Comparison of ENCODE assay signal across 8 cellular contexts in the genomic region with DNA sequence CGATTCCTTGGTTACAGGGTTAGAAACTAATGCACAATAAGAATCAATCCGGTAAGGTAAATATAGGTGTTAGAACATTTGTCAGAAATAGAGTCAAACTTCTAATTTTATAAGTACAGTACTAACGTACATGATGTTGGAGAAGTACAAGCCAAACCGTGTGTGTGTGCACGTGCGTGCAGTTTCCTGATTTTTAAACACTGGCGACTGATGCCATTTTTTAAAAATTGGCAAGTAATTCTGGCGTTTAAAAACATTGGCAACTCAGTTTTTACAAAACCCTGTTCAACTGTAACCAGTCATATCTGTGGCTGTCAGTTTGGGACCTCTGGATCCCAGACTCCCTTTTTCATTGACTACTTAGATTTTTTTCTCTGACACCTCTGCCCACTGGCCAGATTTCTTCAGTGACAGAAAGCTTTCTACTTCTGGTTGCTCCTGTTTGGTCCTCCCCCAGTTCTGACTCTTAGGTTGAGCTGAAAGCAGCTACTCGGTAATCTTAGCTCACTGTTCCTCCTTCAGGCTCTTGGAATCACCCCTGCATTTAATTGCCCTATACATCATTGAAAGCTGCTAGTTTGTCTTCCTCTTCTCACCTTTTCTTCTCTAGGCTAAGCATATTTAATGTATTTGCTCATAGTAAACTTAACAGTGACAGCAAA. TPM values are rescaled to one million over a fixed set of nuclear protein-coding genes. Genes with fewer than 3 reads are reported as not detected.
DNase-seq lines count a peak whose midpoint lies in the region; ATAC-seq and TF ChIP-seq lines count a peak whose summit lies in the region.

No MANE protein-coding gene starts in this region.

- in situ Hi-C loops in transverse colon (cut with MboI; ENCODE audit: low pct_ligation_motif_present in 1 of 4, low pct_unique_long_range_greater_than_20kb in 1 of 4, low sequenced_read_pairs in 3 of 4), result no loop called here

- H3K27ac Mint-ChIP-seq in activated naive CD8-positive, alpha-beta T cell treated with anti-CD3 and anti-CD28 coated beads, Interleukin-2, amount 50 U/mL, for 24 hours, result peak overlapping the region; percentile 96

- H3K27ac ChIP-seq in heart left ventricle, result peak overlapping the region in 10 of 12 donors; percentile 50 to 95 (median 82)
- peak overlapping the region; percentile 72 to 97 (median 90) for H3K27ac ChIP-seq in transverse colon

- DNase-seq in heart left ventricle (no peak), left cardiac atrium (no peak), left kidney (ENCODE audit: low read depth, low spot score) (peak; percentile 19), transverse colon (no peak), amygdala (lab: John Stamatoyannopoulos, UW) (no peak), NCI-H2227 (lab: John Stamatoyannopoulos, UW; ENCODE audit: unreplicated experiment) (no peak)
- no peak for DNase-seq in activated naive CD8-positive, alpha-beta T cell treated with anti-CD3 and anti-CD28 coated beads, Interleukin-2, amount 50 U/mL, for 24 hours

- H3K36me3 ChIP-seq in heart left ventricle (peaks cover 0 to 7% (median 0%) of the 10 kb centered on the region in 9 donors), transverse colon (no peaks in the 10 kb centered on the region)

- no peak for TF ChIP-seq EP300 in transverse colon (IDR thresholded peaks at IDR 0.05; ENCODE audit: low read depth)

- TF ChIP-seq CTCF in heart left ventricle (IDR thresholded peaks at IDR 0.05) (no peak), transverse colon (IDR thresholded peaks at IDR 0.05) (no peak)

- H3K9me3 Mint-ChIP-seq in activated naive CD8-positive, alpha-beta T cell treated with anti-CD3 and anti-CD28 coated beads, Interleukin-2, amount 50 U/mL, for 24 hours, result peaks cover 12% of the 10 kb centered on the region

- peak overlapping the region; percentile 68 to 96 (median 84) for H3K4me3 ChIP-seq in heart left ventricle
- H3K4me3 ChIP-seq in transverse colon, result peak overlapping the region; percentile 69 to 99 (median 92)

- H3K4me1 ChIP-seq in heart left ventricle (peaks cover 0 to 49% (median 13%) of the 10 kb centered on the region in 12 donors), transverse colon (peaks cover 7 to 19% (median 9%) of the 10 kb centered on the region in 4 donors)

- H3K36me3 Mint-ChIP-seq in activated naive CD8-positive, alpha-beta T cell treated with anti-CD3 and anti-CD28 coated beads, Interleukin-2, amount 50 U/mL, for 24 hours (ENCODE audit: low read depth), result peaks cover 35% of the 10 kb centered on the region

- intact Hi-C loops in heart left ventricle (cut with DNase I), result loop anchor here in 1 of 10 donors (1.0 kb wide), 1 partner anchor 15 kb away; no protein-coding TSS in a partner anchor
- intact Hi-C loops in left cardiac atrium (cut with DNase I), result no loop called here
- intact Hi-C loops in transverse colon (cut with DNase I; ENCODE audit: low total_unique reads), result no loop called here

- H3K4me1 Mint-ChIP-seq in activated naive CD8-positive, alpha-beta T cell treated with anti-CD3 and anti-CD28 coated beads, Interleukin-2, amount 50 U/mL, for 24 hours, result peaks cover 52% of the 10 kb centered on the region

- no peak for ATAC-seq in heart left ventricle
- no peak for ATAC-seq in left cardiac atrium
- ATAC-seq in activated naive CD8-positive, alpha-beta T cell treated with anti-CD3 and anti-CD28 coated beads, Interleukin-2, amount 50 U/mL, for 24 hours, result no peak
- ATAC-seq in HG03045 (IDR thresholded peaks at IDR 0.05; ENCODE audit: unreplicated experiment), result no peak

- peaks cover 2% of the 10 kb centered on the region for H3K27me3 Mint-ChIP-seq in activated naive CD8-positive, alpha-beta T cell treated with anti-CD3 and anti-CD28 coated beads, Interleukin-2, amount 50 U/mL, for 24 hours

- H3K27me3 ChIP-seq in heart left ventricle (no peaks in the 10 kb centered on the region), transverse colon (no peaks in the 10 kb centered on the region)

- H3K9me3 ChIP-seq in heart left ventricle (peaks cover 0 to 7% (median 0%) of the 10 kb centered on the region in 12 donors), transverse colon (no peaks in the 10 kb centered on the region)

- TF ChIP-seq POLR2A in heart left ventricle (IDR thresholded peaks at IDR 0.05) (no peak), transverse colon (IDR thresholded peaks at IDR 0.05) (no peak)

- peak overlapping the region; percentile 86 for H3K4me3 Mint-ChIP-seq in activated naive CD8-positive, alpha-beta T cell treated with anti-CD3 and anti-CD28 coated beads, Interleukin-2, amount 50 U/mL, for 24 hours

- WGBS in heart left ventricle, 4 donors, result 5 to 7% (median 6%) methylated on average over 9 of the region's 9 CpGs
- 0 to 2% methylated on average over 5 to 9 of the region's 9 CpGs for WGBS in transverse colon (ENCODE audit: low coverage in 1 of 2), 2 donors

RNA-seq across cellular contexts. Expression of a gene that starts 0.8 kb away (rescaled TPM):
- total RNA-seq in heart left ventricle, result 10 to 100 TPM; 13.0 to 45.1 (median 14.4) TPM
- polyA plus RNA-seq in heart left ventricle, result 10 to 100 TPM in 1 of 2 donors, 1 to 10 TPM in 1; 4.4 to 15.0 TPM
- total RNA-seq in left cardiac atrium, result 10 to 100 TPM; 21.7 to 22.8 TPM
- total RNA-seq in transverse colon, result 100 to 1,000 TPM in 1 of 4 donors, 10 to 100 TPM in 3; 44.5 to 122 (median 75.0) TPM
